Comparison of ENCODE assay signal across 8 cellular contexts in the genomic region with DNA sequence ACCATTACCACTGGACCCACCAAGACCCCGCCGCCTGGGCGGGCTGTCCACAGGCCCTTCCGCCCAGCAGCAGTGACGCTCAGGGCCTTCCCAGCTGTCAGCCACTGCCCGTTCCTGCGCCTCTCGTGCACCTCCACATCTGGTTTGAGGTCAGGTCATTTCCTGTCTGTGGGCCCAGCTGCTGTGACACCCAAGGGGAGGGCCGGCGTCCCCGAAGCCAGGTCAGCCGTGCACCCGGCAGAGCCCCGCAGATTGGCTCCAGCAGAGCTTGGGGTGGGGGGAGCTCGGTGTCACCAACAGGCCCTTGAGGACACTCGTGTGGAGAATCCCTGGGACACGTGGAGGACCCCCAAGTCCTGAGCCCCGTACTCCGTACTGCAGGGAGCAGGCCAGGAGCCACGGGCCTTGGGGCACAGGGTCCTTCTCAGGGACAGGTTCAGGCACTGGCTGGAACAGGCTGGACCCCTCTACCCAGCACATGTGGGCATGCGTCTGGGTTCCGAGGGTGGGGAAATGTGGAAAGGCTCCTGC. TPM values are rescaled to one million over a fixed set of nuclear protein-coding genes. Genes with fewer than 3 reads are reported as not detected.
DNase-seq lines count a peak whose midpoint lies in the region; FAIRE-seq and TF ChIP-seq lines count a peak whose summit lies in the region.
"Had no signal": no experiment of that assay in that cellular context is flagged by ENCODE, and none has a peak within 500 bp of the region (broad histone marks: within the 10 kb centered on the region; RNA-seq: fewer than 3 reads in every experiment).

No MANE protein-coding gene starts in this region.

- H3K27me3 ChIP-seq in small intestine (ENCODE audit: control insufficient read depth in 2 of 2, insufficient read depth in 2 of 2, low read length in 2 of 2) (no peaks in the 10 kb centered on the region), esophagus squamous epithelium (no peaks in the 10 kb centered on the region)

- no peak for FAIRE-seq in small intestine (lab: Jason Lieb, UNC)

- intact Hi-C loops in activated CD4-positive, alpha-beta memory T cell treated with anti-CD3 and anti-CD28 coated beads for 36 hours (cut with micrococcal nuclease): no loop called here
- intact Hi-C loops in esophagus squamous epithelium (cut with DNase I): no loop called here

- no peaks in the 10 kb centered on the region for H3K9me3 ChIP-seq in small intestine (ENCODE audit: control insufficient read depth, low read depth)
- H3K9me3 ChIP-seq in esophagus squamous epithelium: no peaks in the 10 kb centered on the region

- no peak overlapping the region for H3K27ac Mint-ChIP-seq in activated CD4-positive, alpha-beta memory T cell treated with anti-CD3 and anti-CD28 coated beads for 36 hours

- H3K4me3 ChIP-seq in small intestine (ENCODE audit: low read depth in 1 of 2, low read length in 2 of 2) (no peak overlapping the region), esophagus squamous epithelium (no peak overlapping the region)

- H3K36me3 Mint-ChIP-seq in activated CD4-positive, alpha-beta memory T cell treated with anti-CD3 and anti-CD28 coated beads for 36 hours: peaks cover 8% of the 10 kb centered on the region

- 57 to 69% (median 57%) methylated on average over 18 to 22 of the region's 22 CpGs for WGBS in small intestine, 3 donors
- 80% methylated on average over 5 of the region's 22 CpGs; no CpG with 5 or more reads in 1 of the 2 donors for WGBS in esophagus squamous epithelium, 2 donors

- H3K4me1 ChIP-seq in small intestine (ENCODE audit: control insufficient read depth in 2 of 2, insufficient read depth in 1 of 2, low read depth in 1 of 2, low read length in 1 of 2) (peaks cover 1 to 3% of the 10 kb centered on the region in 2 donors), esophagus squamous epithelium (peaks cover 12 to 26% (median 20%) of the 10 kb centered on the region in 3 donors)

- no peaks in the 10 kb centered on the region for H3K27me3 Mint-ChIP-seq in activated CD4-positive, alpha-beta memory T cell treated with anti-CD3 and anti-CD28 coated beads for 36 hours

- peak; percentile 67 for DNase-seq in activated effector memory CD4-positive, alpha-beta T cell treated with anti-CD3 and anti-CD28 coated beads, Interleukin-2, amount 50 U/mL, for 16 hours
- no peak for DNase-seq in activated effector memory CD4-positive, alpha-beta T cell treated with Interleukin-2 at 50 U/mL for 16 hours
- DNase-seq in activated CD4-positive, alpha-beta memory T cell treated with anti-CD3 and anti-CD28 coated beads for 36 hours: peak; percentile 49
- DNase-seq in small intestine (no peak), esophagus squamous epithelium (lab: John Stamatoyannopoulos, UW) (no peak)
- DNase-seq in activated naive CD4-positive, alpha-beta T cell treated with anti-CD3 and anti-CD28 coated beads, Interleukin-2, amount 50 U/mL, for 16 hours: no peak
- DNase-seq: GDM1, NCI-H446 had no signal

- peak overlapping the region; percentile 24 to 49 for H3K27ac ChIP-seq in small intestine (ENCODE audit: low read depth in 1 of 2, low read length in 1 of 2)
- peak overlapping the region in 1 of 4 donors; percentile 21 for H3K27ac ChIP-seq in esophagus squamous epithelium

- H3K4me1 Mint-ChIP-seq in activated CD4-positive, alpha-beta memory T cell treated with anti-CD3 and anti-CD28 coated beads for 36 hours (ENCODE audit: low read depth): peaks cover 15% of the 10 kb centered on the region

- no peak for TF ChIP-seq POLR2A in esophagus squamous epithelium (IDR thresholded peaks at IDR 0.05)

- H3K36me3 ChIP-seq in small intestine (ENCODE audit: control insufficient read depth in 2 of 2, insufficient read depth in 2 of 2, low read length in 2 of 2): peaks cover 9 to 11% of the 10 kb centered on the region in 2 donors
- H3K36me3 ChIP-seq in esophagus squamous epithelium: peaks cover 10 to 65% (median 22%) of the 10 kb centered on the region in 3 donors

- no peaks in the 10 kb centered on the region for H3K9me3 Mint-ChIP-seq in activated CD4-positive, alpha-beta memory T cell treated with anti-CD3 and anti-CD28 coated beads for 36 hours

- POLR2A ChIA-PET in activated CD4-positive, alpha-beta memory T cell treated with anti-CD3 and anti-CD28 coated beads for 36 hours (lab: Charles Lee): no interaction called here

- CTCF ChIA-PET in activated CD4-positive, alpha-beta memory T cell treated with anti-CD3 and anti-CD28 coated beads for 36 hours (lab: Charles Lee): interaction anchor here (1.6 kb wide), 1 partner anchor 164 kb away, joined by 5 read pairs; no protein-coding TSS in a partner anchor

- no peak for TF ChIP-seq CTCF in esophagus squamous epithelium (IDR thresholded peaks at IDR 0.05)

- H3K4me3 Mint-ChIP-seq in activated CD4-positive, alpha-beta memory T cell treated with anti-CD3 and anti-CD28 coated beads for 36 hours: no peak overlapping the region

RNA-seq across cellular contexts. Expression of a gene that starts 4.8 kb away (rescaled TPM):
- total RNA-seq in activated CD4-positive, alpha-beta memory T cell treated with anti-CD3 and anti-CD28 coated beads for 36 hours: 1 to 10 TPM; 6.8 to 7.6 TPM
- polyA plus RNA-seq in small intestine: 10 to 100 TPM in 2 of 3 donors, 1 to 10 TPM in 1; 9.2 to 42.7 (median 29.7) TPM
- total RNA-seq in esophagus squamous epithelium: 10 to 100 TPM in 2 of 4 donors, 1 to 10 TPM in 2; 6.1 to 26.1 (median 8.9) TPM

RNA-seq across cellular contexts. Expression of a gene that starts 10.2 kb away (rescaled TPM):
- 10 to 100 TPM; 90.0 to 92.4 TPM for total RNA-seq in activated CD4-positive, alpha-beta memory T cell treated with anti-CD3 and anti-CD28 coated beads for 36 hours
- 100 to 1,000 TPM; 100 to 239 (median 169) TPM for polyA plus RNA-seq in small intestine
- 10 to 100 TPM; 21.6 to 45.0 (median 39.3) TPM for total RNA-seq in esophagus squamous epithelium

RNA-seq across cellular contexts. Expression of a gene that starts 24.0 kb away (rescaled TPM):
- 1 to 10 TPM; 2.9 to 3.2 TPM for total RNA-seq in activated CD4-positive, alpha-beta memory T cell treated with anti-CD3 and anti-CD28 coated beads for 36 hours
- 10 to 100 TPM; 14.4 to 48.5 (median 43.2) TPM for polyA plus RNA-seq in small intestine
- total RNA-seq in esophagus squamous epithelium: 10 to 100 TPM in 3 of 4 donors, 1 to 10 TPM in 1; 7.1 to 25.0 (median 13.8) TPM

RNA-seq across cellular contexts. Expression of a gene that starts 24.7 kb away (rescaled TPM):
- 10 to 100 TPM; 22.1 to 25.6 TPM for total RNA-seq in activated CD4-positive, alpha-beta memory T cell treated with anti-CD3 and anti-CD28 coated beads for 36 hours
- polyA plus RNA-seq in small intestine: 10 to 100 TPM; 19.3 to 37.1 (median 26.2) TPM
- total RNA-seq in esophagus squamous epithelium: 10 to 100 TPM; 18.1 to 43.3 (median 34.1) TPM

RNA-seq across cellular contexts. Expression of a gene that starts 39.0 kb away (rescaled TPM):
- total RNA-seq in activated CD4-positive, alpha-beta memory T cell treated with anti-CD3 and anti-CD28 coated beads for 36 hours: 10 to 100 TPM in 1 of 2 experiments, 1 to 10 TPM in 1; 7.1 to 10.1 TPM
- polyA plus RNA-seq in small intestine: 10 to 100 TPM in 1 of 3 donors, 1 to 10 TPM in 2; 6.5 to 17.0 (median 6.8) TPM
- total RNA-seq in esophagus squamous epithelium: 1 to 10 TPM; 1.8 to 4.9 (median 2.8) TPM

Comparison
In these comparisons a context has a peak if more than half of its experiments do, and no peak if none do; other contexts are left out.
1. DNase-seq: peak in activated effector memory CD4-positive, alpha-beta T cell treated with anti-CD3 and anti-CD28 coated beads, Interleukin-2, amount 50 U/mL, for 16 hours (single experiment) and activated CD4-positive, alpha-beta memory T cell treated with anti-CD3 and anti-CD28 coated beads for 36 hours (single experiment); none in activated effector memory CD4-positive, alpha-beta T cell treated with Interleukin-2 at 50 U/mL for 16 hours (single experiment), small intestine (single experiment), esophagus squamous epithelium (single experiment) and activated naive CD4-positive, alpha-beta T cell treated with anti-CD3 and anti-CD28 coated beads, Interleukin-2, amount 50 U/mL, for 16 hours (single experiment).